Comparison of ENCODE assay signal across 21 cellular contexts in the genomic region with DNA sequence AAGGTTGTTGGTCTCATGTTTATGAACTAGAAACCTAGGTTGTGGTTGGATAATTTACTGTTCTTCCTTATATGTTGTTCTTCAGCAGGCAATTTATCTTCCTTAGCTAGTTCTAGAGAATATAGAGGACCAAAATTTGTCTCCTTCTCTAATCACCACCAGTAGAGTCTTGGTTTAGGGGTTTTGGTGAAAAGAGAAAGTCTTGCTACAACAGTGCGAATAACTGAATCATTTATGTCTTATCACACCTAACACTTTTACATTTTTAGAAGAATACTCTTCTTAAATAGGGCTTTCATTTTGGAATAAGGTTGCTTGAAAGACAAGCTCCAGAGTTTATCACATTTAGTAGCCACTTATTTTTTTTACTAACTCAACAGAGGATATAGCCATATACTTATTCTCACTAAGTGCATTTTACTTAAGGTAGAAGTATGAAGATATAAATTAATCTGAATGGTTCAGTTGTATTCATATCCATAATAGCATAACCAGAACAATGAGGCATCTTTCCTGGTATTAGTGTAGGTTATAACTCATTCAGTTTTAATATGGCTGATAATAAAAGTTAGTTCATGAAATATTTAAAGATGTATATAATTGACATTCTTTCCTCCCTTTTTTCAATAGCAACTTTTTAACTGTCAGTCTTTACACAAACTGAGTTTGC.
DNase-seq lines count a peak whose midpoint lies in the region; ATAC-seq and TF ChIP-seq lines count a peak whose summit lies in the region.
"Had no signal": no experiment of that assay in that cellular context is flagged by ENCODE, and none has a peak within 500 bp of the region (broad histone marks: within the 10 kb centered on the region; RNA-seq: fewer than 3 reads in every experiment).

No MANE protein-coding gene starts in this region.

- H3K27ac ChIP-seq in tibial nerve = no peak overlapping the region

- CTCF ChIA-PET in activated CD4-positive, alpha-beta T cell treated with anti-CD3 and anti-CD28 coated beads for 36 hours (lab: Charles Lee) = interaction anchor here (0.6 to 1.4 kb wide), 3 partner anchors 14 to 382 kb away, joined by 3 to 4 read pairs (median 3); no protein-coding TSS in a partner anchor

- no peaks in the 10 kb centered on the region for H3K9me3 Mint-ChIP-seq in activated CD4-positive, alpha-beta T cell treated with anti-CD3 and anti-CD28 coated beads for 36 hours (ENCODE audit: low read depth)
- no peaks in the 10 kb centered on the region for H3K9me3 Mint-ChIP-seq in stimulated activated naive CD8-positive, alpha-beta T cell treated with anti-CD3 and anti-CD28 coated beads, Interleukin-15, amount 100 ng/mL, for 72 hours
- no peaks in the 10 kb centered on the region for H3K9me3 Mint-ChIP-seq in immature natural killer cell
- H3K9me3 Mint-ChIP-seq: CD14-positive monocyte had no signal

- TF ChIP-seq CTCF in tibial nerve (IDR thresholded peaks at IDR 0.05) = no peak

- no peak overlapping the region for H3K27ac Mint-ChIP-seq in activated CD4-positive, alpha-beta T cell treated with anti-CD3 and anti-CD28 coated beads for 36 hours
- H3K27ac Mint-ChIP-seq in stimulated activated naive CD8-positive, alpha-beta T cell treated with anti-CD3 and anti-CD28 coated beads, Interleukin-15, amount 100 ng/mL, for 72 hours = no peak overlapping the region
- H3K27ac Mint-ChIP-seq in immature natural killer cell = peak overlapping the region in 5 of 6 donors; percentile 64 to 81 (median 73)

- H3K36me3 ChIP-seq in tibial nerve = peaks cover 0 to 24% (median 4%) of the 10 kb centered on the region in 3 donors
- H3K36me3 ChIP-seq: HAP-1 had no signal

- no peak for DNase-seq in activated CD4-positive, alpha-beta T cell treated with anti-CD3 and anti-CD28 coated beads for 36 hours
- no peak for DNase-seq in activated CD4-positive, alpha-beta T cell treated with anti-CD3 and anti-CD28 coated beads, Interleukin-2, amount 50 U/mL, for 48 hours
- no peak for DNase-seq in stimulated activated naive CD8-positive, alpha-beta T cell treated with anti-CD3 and anti-CD28 coated beads, Interleukin-15, amount 100 ng/mL, for 72 hours
- DNase-seq in stimulated activated naive CD8-positive, alpha-beta T cell treated with anti-CD3 and anti-CD28 coated beads, Interleukin-15, Interleukin-2, amounts not matched to agents 100 U/mL and 50 U/mL, for 24 hours = no peak
- no peak for DNase-seq in immature natural killer cell
- DNase-seq in tibial nerve (ENCODE audit: low spot score in 2 of 2) = no peak
- DNase-seq: 8988T; DMS153; GDM1; NCI-H1105; NCI-H1694; NCI-H2081 treated with DMSO at 0.1 percent for 48 hours; NCI-H510A; NCI-H748 treated with DMSO at 0.1 percent for 48 hours; NK-92 treated with Interleukin-12 subunit alpha and Interleukin-12 subunit beta, amount 100 ng/mL, for 24 hours; Right ventricle myocardium superior had no signal

- TF ChIP-seq POLR2A in tibial nerve (IDR thresholded peaks at IDR 0.05) = no peak

- H3K27me3 ChIP-seq in tibial nerve = no peaks in the 10 kb centered on the region

- no peak overlapping the region for H3K4me3 ChIP-seq in tibial nerve
- H3K4me3 ChIP-seq: HAP-1, K562 had no signal

- no peak for TF ChIP-seq EP300 in tibial nerve (IDR thresholded peaks at IDR 0.05)

- no peaks in the 10 kb centered on the region for H3K27me3 Mint-ChIP-seq in activated CD4-positive, alpha-beta T cell treated with anti-CD3 and anti-CD28 coated beads for 36 hours
- no peaks in the 10 kb centered on the region for H3K27me3 Mint-ChIP-seq in stimulated activated naive CD8-positive, alpha-beta T cell treated with anti-CD3 and anti-CD28 coated beads, Interleukin-15, amount 100 ng/mL, for 72 hours
- peaks cover 0 to 4% (median 0%) of the 10 kb centered on the region in 3 donors for H3K27me3 Mint-ChIP-seq in immature natural killer cell (ENCODE audit: low read depth in 3 of 3)

- POLR2A ChIA-PET in activated CD4-positive, alpha-beta T cell treated with anti-CD3 and anti-CD28 coated beads for 36 hours (lab: Charles Lee) = no interaction called here

- peak; percentile 51 for ATAC-seq in activated CD4-positive, alpha-beta T cell treated with anti-CD3 and anti-CD28 coated beads for 36 hours
- peak; percentile 69 for ATAC-seq in stimulated activated naive CD8-positive, alpha-beta T cell treated with anti-CD3 and anti-CD28 coated beads, Interleukin-15, amount 100 ng/mL, for 72 hours
- ATAC-seq in stimulated activated naive CD8-positive, alpha-beta T cell treated with anti-CD3 and anti-CD28 coated beads, Interleukin-15, Interleukin-2, amounts not matched to agents 100 U/mL and 50 U/mL, for 24 hours = no peak
- ATAC-seq in HG03196 (IDR thresholded peaks at IDR 0.05; ENCODE audit: unreplicated experiment) = no peak
- no peak for ATAC-seq in HG03460 (IDR thresholded peaks at IDR 0.05; ENCODE audit: unreplicated experiment)
- ATAC-seq: K562 had no signal

- intact Hi-C loops in activated CD4-positive, alpha-beta T cell treated with anti-CD3 and anti-CD28 coated beads for 36 hours (cut with DNase I, micrococcal nuclease) = loop anchor here in 1 of 2 experiments (1.0 kb wide), 1 partner anchor 8 kb away; no protein-coding TSS in a partner anchor

- no peak overlapping the region for H3K4me3 Mint-ChIP-seq in activated CD4-positive, alpha-beta T cell treated with anti-CD3 and anti-CD28 coated beads for 36 hours
- no peak overlapping the region for H3K4me3 Mint-ChIP-seq in stimulated activated naive CD8-positive, alpha-beta T cell treated with anti-CD3 and anti-CD28 coated beads, Interleukin-15, amount 100 ng/mL, for 72 hours
- no peak overlapping the region for H3K4me3 Mint-ChIP-seq in immature natural killer cell
- H3K4me3 Mint-ChIP-seq: CD14-positive monocyte had no signal

- H3K4me1 Mint-ChIP-seq in activated CD4-positive, alpha-beta T cell treated with anti-CD3 and anti-CD28 coated beads for 36 hours = peaks cover 25% of the 10 kb centered on the region
- H3K4me1 Mint-ChIP-seq in stimulated activated naive CD8-positive, alpha-beta T cell treated with anti-CD3 and anti-CD28 coated beads, Interleukin-15, amount 100 ng/mL, for 72 hours = peaks cover 34% of the 10 kb centered on the region
- peaks cover 41 to 59% of the 10 kb centered on the region in 2 donors for H3K4me1 Mint-ChIP-seq in immature natural killer cell
- H3K4me1 Mint-ChIP-seq: CD14-positive monocyte had no signal

- H3K36me3 Mint-ChIP-seq in activated CD4-positive, alpha-beta T cell treated with anti-CD3 and anti-CD28 coated beads for 36 hours (ENCODE audit: low read depth) = peaks cover 24% of the 10 kb centered on the region
- peaks cover 0 to 15% (median 12%) of the 10 kb centered on the region in 3 donors for H3K36me3 Mint-ChIP-seq in immature natural killer cell

- H3K9me3 ChIP-seq in tibial nerve = no peaks in the 10 kb centered on the region
- H3K9me3 ChIP-seq: HAP-1 had no signal

- H3K4me1 ChIP-seq in tibial nerve = peaks cover 0 to 4% (median 0%) of the 10 kb centered on the region in 4 donors

- 95 to 96% methylated on average over 1 of the region's 1 CpG for WGBS in tibial nerve, 2 donors

Comparison
In these comparisons a context has a peak if more than half of its experiments do, and no peak if none do; other contexts are left out.
1. ATAC-seq: peak in activated CD4-positive, alpha-beta T cell treated with anti-CD3 and anti-CD28 coated beads for 36 hours (single experiment) and stimulated activated naive CD8-positive, alpha-beta T cell treated with anti-CD3 and anti-CD28 coated beads, Interleukin-15, amount 100 ng/mL, for 72 hours (single experiment); none in stimulated activated naive CD8-positive, alpha-beta T cell treated with anti-CD3 and anti-CD28 coated beads, Interleukin-15, Interleukin-2, amounts not matched to agents 100 U/mL and 50 U/mL, for 24 hours (single experiment), HG03196 (single experiment) and HG03460 (single experiment).
2. H3K27ac Mint-ChIP-seq: peak in immature natural killer cell (5 of 6); none in activated CD4-positive, alpha-beta T cell treated with anti-CD3 and anti-CD28 coated beads for 36 hours (single experiment) and stimulated activated naive CD8-positive, alpha-beta T cell treated with anti-CD3 and anti-CD28 coated beads, Interleukin-15, amount 100 ng/mL, for 72 hours (0 of 2).